14 cellular contexts compared by ENCODE assay signal in genomic region chr17:4837471-4838305, GRCh38. TPM values are rescaled to one million over a fixed set of nuclear protein-coding genes. Genes with fewer than 3 reads are reported as not detected.
A peak's percentile ranks its signal among the peaks of the same experiment; 100 is the strongest.
DNase-seq lines count a peak whose midpoint lies in the region; ATAC-seq, FAIRE-seq and TF ChIP-seq lines count a peak whose summit lies in the region.
"Had no signal": no experiment of that assay in that cellular context is flagged by ENCODE, and none has a peak within 500 bp of the region (broad histone marks: within the 10 kb centered on the region; RNA-seq: fewer than 3 reads in every experiment).

No MANE protein-coding gene starts in this region.

- no peak overlapping the region for H3K4me2 ChIP-seq in HepG2 (ENCODE audit: low read depth, low read length)
- H3K4me2 ChIP-seq in neural progenitor cell: no peak overlapping the region

- BruUV-seq in HepG2 (replicated peaks; lab: Mats Ljungman, UMichigan): no TSS peak

- no peak overlapping the region; the same call in 1 of the 2 replicates for H3K9ac ChIP-seq in HepG2 (ENCODE audit: insufficient read depth, low read depth, low read length)
- no peak overlapping the region for H3K9ac ChIP-seq in neural progenitor cell

- no peak for TF ChIP-seq POLR2A in HepG2 (IDR thresholded peaks at IDR 0.05; ENCODE audit: insufficient read depth in 1 of 2, low read depth in 2 of 2, low read length in 2 of 2)
- TF ChIP-seq POLR2A in right lobe of liver (IDR thresholded peaks at IDR 0.05): no peak
- no peak for TF ChIP-seq POLR2A in heart left ventricle (IDR thresholded peaks at IDR 0.05)

- intact Hi-C loops in HepG2 (cut with micrococcal nuclease; ENCODE audit: unreplicated experiment) (loop anchor here (10.0 kb wide), 1 partner anchor 47 kb away; no protein-coding TSS in a partner anchor), right lobe of liver (cut with DNase I) (no loop called here), heart left ventricle (cut with DNase I) (loop anchor here in 5 of 10 donors (5.0 to 10.0 kb wide), 6 partner anchors 40 to 50 kb away; partner anchors contain the start of genes GLTPD2 (in 2 of the 5), VMO1 (in 2 of the 5) and PSMB6 (in 1 of the 5))

- H3K9me3 ChIP-seq in HepG2 (ENCODE audit: low read length): no peaks in the 10 kb centered on the region
- H3K9me3 ChIP-seq in right lobe of liver: no peaks in the 10 kb centered on the region
- no peaks in the 10 kb centered on the region for H3K9me3 ChIP-seq in heart left ventricle
- no peaks in the 10 kb centered on the region for H3K9me3 ChIP-seq in neural progenitor cell (ENCODE audit: low read depth)
- H3K9me3 ChIP-seq: tibial artery had no signal

- no peak overlapping the region for H2AFZ ChIP-seq in HepG2 (ENCODE audit: low read length)
- no peak overlapping the region for H2AFZ ChIP-seq in neural progenitor cell (replicated peaks)

- H3K79me2 ChIP-seq in HepG2 (ENCODE audit: insufficient read depth, low read length): peaks cover 84% of the 10 kb centered on the region
- peaks cover 57% of the 10 kb centered on the region for H3K79me2 ChIP-seq in neural progenitor cell (ENCODE audit: low read depth)

- H3K4me3 Mint-ChIP-seq in neural progenitor cell: no peak overlapping the region
- H3K4me3 Mint-ChIP-seq: activated CD4-positive, alpha-beta memory T cell treated with anti-CD3 and anti-CD28 coated beads for 36 hours had no signal

- H3K27ac ChIP-seq in HepG2 (ENCODE audit: extremely low read length, insufficient read depth, low read length) (no peak overlapping the region), right lobe of liver (no peak overlapping the region), heart left ventricle (peak overlapping the region; percentile 40 to 81 (median 66)), neural progenitor cell (no peak overlapping the region)
- H3K27ac ChIP-seq: tibial artery had no signal

- no peak for DNase-seq in HepG2 (ENCODE audit: low spot score)
- DNase-seq in right lobe of liver: no peak
- peak in 2 of 5 donors; percentile 39 to 55 for DNase-seq in heart left ventricle
- no peak for DNase-seq in neural progenitor cell (ENCODE audit: low spot score)
- DNase-seq in NCI-H2029 (lab: John Stamatoyannopoulos, UW): no peak
- DNase-seq in DMS 273 (lab: John Stamatoyannopoulos, UW; ENCODE audit: unreplicated experiment): no peak
- no peak for DNase-seq in ureter (ENCODE audit: low spot score)
- DNase-seq: activated CD4-positive, alpha-beta memory T cell treated with anti-CD3 and anti-CD28 coated beads for 36 hours; cortex of kidney; mesendoderm; tibial artery had no signal

- WGBS in HepG2 (ENCODE audit: low lambda C conversion rate): 84% methylated on average over 13 of the region's 13 CpGs
- 61% methylated on average over 10 of the region's 13 CpGs for WGBS in right lobe of liver (ENCODE audit: insufficient coverage, low coverage, low lambda C conversion rate, missing lambda C conversion rate)
- 38 to 53% (median 43%) methylated on average over 12 to 13 of the region's 13 CpGs for WGBS in heart left ventricle, 4 donors

- no peaks in the 10 kb centered on the region for H3K9me3 Mint-ChIP-seq in neural progenitor cell
- H3K9me3 Mint-ChIP-seq: activated CD4-positive, alpha-beta memory T cell treated with anti-CD3 and anti-CD28 coated beads for 36 hours had no signal

- H3K27me3 ChIP-seq in HepG2 (ENCODE audit: control insufficient read depth in 1 of 2, insufficient read depth in 2 of 2, low read length in 2 of 2) (no peaks in the 10 kb centered on the region), right lobe of liver (no peaks in the 10 kb centered on the region), heart left ventricle (no peaks in the 10 kb centered on the region), neural progenitor cell (no peaks in the 10 kb centered on the region)
- H3K27me3 ChIP-seq: tibial artery had no signal

- peaks cover 5% of the 10 kb centered on the region for H3F3A ChIP-seq in neural progenitor cell (ENCODE audit: low read depth)

- no peak for FAIRE-seq in HepG2 (lab: Jason Lieb, UNC)
- FAIRE-seq: A204.1 had no signal

- in situ Hi-C loops in HepG2 (cut with HindIII; ENCODE audit: extremely low pct_ligation_motif_present, low pct_unique_long_range_greater_than_20kb): no loop called here

- no peak for ATAC-seq in HepG2
- no peak for ATAC-seq in right lobe of liver
- peak; percentile 56 to 73 (median 68) for ATAC-seq in heart left ventricle
- no peak for ATAC-seq in GM21528 (IDR thresholded peaks at IDR 0.05; ENCODE audit: low FRiP score, unreplicated experiment)

- H3K4me1 Mint-ChIP-seq in neural progenitor cell: peaks cover 20% of the 10 kb centered on the region

- H3K27me3 Mint-ChIP-seq in neural progenitor cell (ENCODE audit: insufficient read depth, low read depth): peaks cover 9% of the 10 kb centered on the region
- H3K27me3 Mint-ChIP-seq: activated CD4-positive, alpha-beta memory T cell treated with anti-CD3 and anti-CD28 coated beads for 36 hours had no signal

- CTCF ChIA-PET in HepG2 (lab: Yijun Ruan, JAX; ENCODE audit: low intra/inter-chr PET ratio, low total read pairs): no interaction called here

- peaks cover 30% of the 10 kb centered on the region for H4K20me1 ChIP-seq in HepG2 (ENCODE audit: insufficient read depth, low read length)
- H4K20me1 ChIP-seq in neural progenitor cell (ENCODE audit: low read depth): peaks cover 34% of the 10 kb centered on the region

- POLR2A ChIA-PET in HepG2 (lab: Yijun Ruan, JAX): interaction anchor here (0.9 to 1.4 kb wide), 2 partner anchors 31 to 129 kb away, joined by 3 read pairs; partner anchors contain the start of gene PLD2

- TF ChIP-seq RAD21 in HepG2 (CRISPR knock-in tag; IDR thresholded peaks at IDR 0.05): no peak

- TF ChIP-seq EP300 in HepG2 (IDR thresholded peaks at IDR 0.05; ENCODE audit: low read depth in 2 of 2, low read length in 2 of 2): no peak
- TF ChIP-seq EP300 in HepG2 (CRISPR knock-in tag; IDR thresholded peaks at IDR 0.05; ENCODE audit: borderline replicate concordance): no peak

- H3K4me3 ChIP-seq in HepG2 (replicated peaks in 1 of 3; ENCODE audit: insufficient read depth in 1 of 3, low read depth in 2 of 3, low read length in 3 of 3): no peak overlapping the region
- no peak overlapping the region for H3K4me3 ChIP-seq in right lobe of liver
- no peak overlapping the region for H3K4me3 ChIP-seq in heart left ventricle
- no peak overlapping the region for H3K4me3 ChIP-seq in neural progenitor cell
- H3K4me3 ChIP-seq: tibial artery had no signal

- TF ChIP-seq CTCF in HepG2 (CRISPR knock-in tag; IDR thresholded peaks at IDR 0.05) (no peak), right lobe of liver (IDR thresholded peaks at IDR 0.05) (no peak), heart left ventricle (IDR thresholded peaks at IDR 0.05) (peak in 1 of 12 donors; percentile 19), neural progenitor cell (IDR thresholded peaks at IDR 0.05) (no peak)

- H3K36me3 ChIP-seq in HepG2 (replicated peaks in 1 of 2; ENCODE audit: control insufficient read depth in 1 of 2, insufficient read depth in 2 of 2, low read length in 2 of 2) (peaks cover 2 to 19% of the 10 kb centered on the region in 2 experiments; a peak in 3 of 5 replicates), right lobe of liver (no peaks in the 10 kb centered on the region), heart left ventricle (peaks cover 0 to 10% (median 0%) of the 10 kb centered on the region in 9 donors), neural progenitor cell (no peaks in the 10 kb centered on the region)
- H3K36me3 ChIP-seq: tibial artery had no signal

- H3K4me1 ChIP-seq in HepG2 (ENCODE audit: insufficient read depth, low read length) (peaks cover 62% of the 10 kb centered on the region), right lobe of liver (peaks cover 0 to 25% (median 11%) of the 10 kb centered on the region in 4 donors), heart left ventricle (peaks cover 4 to 75% (median 50%) of the 10 kb centered on the region in 12 donors), neural progenitor cell (peaks cover 9% of the 10 kb centered on the region)

- peak overlapping the region; percentile 7 for H3K27ac Mint-ChIP-seq in neural progenitor cell
- H3K27ac Mint-ChIP-seq: activated CD4-positive, alpha-beta memory T cell treated with anti-CD3 and anti-CD28 coated beads for 36 hours had no signal

- H3K36me3 Mint-ChIP-seq in neural progenitor cell: peaks cover 5% of the 10 kb centered on the region

RNA-seq across cellular contexts. Expression of gene MINK1, which starts 4.5 kb away (rescaled TPM):
- total RNA-seq in HepG2 (2016; rRNA removed; fragmentation: Illumina TruSeq; extraction: Trizol) (15.2 and 17.2 TPM in 2 replicates), right lobe of liver (10 to 100 TPM; 20.3 to 42.5 (median 28.0) TPM), heart left ventricle (10 to 100 TPM; 23.1 to 55.8 (median 36.0) TPM), neural progenitor cell (ENCODE audit: low replicate concordance) (26.2 and 34.6 TPM in 2 replicates), ureter (119 TPM)
- 23.3 and 30.8 TPM in 2 replicates for total RNA-seq in HepG2 (2016; cell fraction: cytosol; rRNA removed; fragmentation: Illumina TruSeq; extraction: Trizol; ENCODE audit: low read depth)
- 14.0 and 18.0 TPM in 2 replicates for total RNA-seq in HepG2 (2016; cell fraction: insoluble cytoplasmic fraction; rRNA removed; fragmentation: Illumina TruSeq; extraction: Trizol)
- total RNA-seq in HepG2 (2016; cell fraction: membrane; rRNA removed; fragmentation: Illumina TruSeq; extraction: Trizol): 18.2 and 20.0 TPM in 2 replicates
- 19.4 and 19.5 TPM in 2 replicates for total RNA-seq in HepG2 (2016; cell fraction: nucleus; rRNA removed; fragmentation: Illumina TruSeq; extraction: Trizol)
- polyA plus RNA-seq in HepG2 (2011; rRNA removed) (63.9 and 75.5 TPM in 2 replicates), heart left ventricle (10 to 100 TPM; 24.8 to 28.4 TPM)
- polyA plus RNA-seq in HepG2 (2011; cell fraction: cytosol; rRNA removed): 26.5 and 29.4 TPM in 2 replicates
- 412 and 513 TPM in 2 replicates for polyA plus RNA-seq in HepG2 (2011; cell fraction: nucleus; rRNA removed)
- 65.0 and 70.4 TPM in 2 replicates for polyA plus RNA-seq in HepG2 (2012)
- polyA plus RNA-seq in HepG2 (2016; cell fraction: cytosol; fragmentation: Illumina TruSeq; extraction: Trizol; ENCODE audit: low read depth): 2.7 TPM in 2 replicates
- 13.5 and 20.2 TPM in 2 replicates for polyA plus RNA-seq in HepG2 (2016; cell fraction: insoluble cytoplasmic fraction; fragmentation: Illumina TruSeq; extraction: Trizol; ENCODE audit: low read depth)
- 8.2 and 9.7 TPM in 2 replicates for polyA plus RNA-seq in HepG2 (2016; cell fraction: membrane; fragmentation: Illumina TruSeq; extraction: Trizol; ENCODE audit: low read depth)
- 94.7 and 99.9 TPM in 2 replicates for polyA plus RNA-seq in HepG2 (2016; cell fraction: nucleus; fragmentation: Illumina TruSeq; extraction: Trizol; ENCODE audit: insufficient read depth, low read depth)
- polyA minus RNA-seq in HepG2 (2011; rRNA and poly(A)+ RNA removed; ENCODE audit: low replicate concordance): 48.1 and 56.8 TPM in 2 replicates
- polyA minus RNA-seq in HepG2 (2011; cell fraction: cytosol; rRNA and poly(A)+ RNA removed): 15.6 and 21.3 TPM in 2 replicates
- polyA minus RNA-seq in HepG2 (2011; cell fraction: nucleus; rRNA and poly(A)+ RNA removed): 64.1 and 70.6 TPM in 2 replicates

RNA-seq across cellular contexts. Expression of gene PLD2, which starts 30.7 kb away (rescaled TPM):
- total RNA-seq in HepG2 (2016; rRNA removed; fragmentation: Illumina TruSeq; extraction: Trizol): 7.8 and 13.4 TPM in 2 replicates
- 1.5 and 3.3 TPM in 2 replicates for total RNA-seq in HepG2 (2016; cell fraction: cytosol; rRNA removed; fragmentation: Illumina TruSeq; extraction: Trizol; ENCODE audit: low read depth)
- 6.9 and 12.9 TPM in 2 replicates for total RNA-seq in HepG2 (2016; cell fraction: insoluble cytoplasmic fraction; rRNA removed; fragmentation: Illumina TruSeq; extraction: Trizol)
- 4.0 and 5.4 TPM in 2 replicates for total RNA-seq in HepG2 (2016; cell fraction: membrane; rRNA removed; fragmentation: Illumina TruSeq; extraction: Trizol)
- total RNA-seq in HepG2 (2016; cell fraction: nucleus; rRNA removed; fragmentation: Illumina TruSeq; extraction: Trizol): 12.4 and 12.8 TPM in 2 replicates
- polyA plus RNA-seq in HepG2 (2011; rRNA removed): 29.7 and 45.8 TPM in 2 replicates
- polyA plus RNA-seq in HepG2 (2011; cell fraction: cytosol; rRNA removed): 16.4 and 17.6 TPM in 2 replicates
- 157 and 165 TPM in 2 replicates for polyA plus RNA-seq in HepG2 (2011; cell fraction: nucleus; rRNA removed)
- polyA plus RNA-seq in HepG2 (2012): 22.6 and 24.2 TPM in 2 replicates
- 1.2 and 1.5 TPM in 2 replicates for polyA plus RNA-seq in HepG2 (2016; cell fraction: cytosol; fragmentation: Illumina TruSeq; extraction: Trizol; ENCODE audit: low read depth)
- 7.8 and 12.9 TPM in 2 replicates for polyA plus RNA-seq in HepG2 (2016; cell fraction: insoluble cytoplasmic fraction; fragmentation: Illumina TruSeq; extraction: Trizol; ENCODE audit: low read depth)
- 2.9 and 4.3 TPM in 2 replicates for polyA plus RNA-seq in HepG2 (2016; cell fraction: membrane; fragmentation: Illumina TruSeq; extraction: Trizol; ENCODE audit: low read depth)
- polyA plus RNA-seq in HepG2 (2016; cell fraction: nucleus; fragmentation: Illumina TruSeq; extraction: Trizol; ENCODE audit: insufficient read depth, low read depth): 38.3 and 45.9 TPM in 2 replicates
- polyA minus RNA-seq in HepG2 (2011; rRNA and poly(A)+ RNA removed; ENCODE audit: low replicate concordance): 20.6 and 62.4 TPM in 2 replicates
- polyA minus RNA-seq in HepG2 (2011; cell fraction: cytosol; rRNA and poly(A)+ RNA removed): 14.3 and 14.5 TPM in 2 replicates
- 23.3 and 33.3 TPM in 2 replicates for polyA minus RNA-seq in HepG2 (2011; cell fraction: nucleus; rRNA and poly(A)+ RNA removed)
- total RNA-seq in right lobe of liver: 10 to 100 TPM in 3 of 6 experiments, 1 to 10 TPM in 3; 8.2 to 27.3 (median 10.8) TPM
- 10 to 100 TPM in 2 of 9 donors, 1 to 10 TPM in 7; 5.5 to 17.9 (median 8.5) TPM for total RNA-seq in heart left ventricle
- 1 to 10 TPM; 5.3 to 8.6 TPM for polyA plus RNA-seq in heart left ventricle
- 23.8 and 36.0 TPM in 2 replicates for total RNA-seq in neural progenitor cell (ENCODE audit: low replicate concordance)
- 59.1 TPM for total RNA-seq in ureter

RNA-seq across cellular contexts. Expression of gene PSMB6, which starts 41.7 kb away (rescaled TPM):
- total RNA-seq in HepG2 (2016; rRNA removed; fragmentation: Illumina TruSeq; extraction: Trizol) (264 and 335 TPM in 2 replicates), right lobe of liver (100 to 1,000 TPM in 2 of 6 experiments, 10 to 100 TPM in 4; 68.8 to 136 (median 75.7) TPM), heart left ventricle (100 to 1,000 TPM; 143 to 320 (median 182) TPM), neural progenitor cell (ENCODE audit: low replicate concordance) (144 and 199 TPM in 2 replicates), ureter (97.9 TPM)
- total RNA-seq in HepG2 (2016; cell fraction: cytosol; rRNA removed; fragmentation: Illumina TruSeq; extraction: Trizol; ENCODE audit: low read depth): 57.3 and 59.4 TPM in 2 replicates
- 269 and 361 TPM in 2 replicates for total RNA-seq in HepG2 (2016; cell fraction: insoluble cytoplasmic fraction; rRNA removed; fragmentation: Illumina TruSeq; extraction: Trizol)
- total RNA-seq in HepG2 (2016; cell fraction: membrane; rRNA removed; fragmentation: Illumina TruSeq; extraction: Trizol): 65.0 and 66.7 TPM in 2 replicates
- total RNA-seq in HepG2 (2016; cell fraction: nucleus; rRNA removed; fragmentation: Illumina TruSeq; extraction: Trizol): 82.3 and 83.2 TPM in 2 replicates
- polyA plus RNA-seq in HepG2 (2011; rRNA removed) (277 and 298 TPM in 2 replicates), heart left ventricle (100 to 1,000 TPM; 263 to 320 TPM)
- 294 and 383 TPM in 2 replicates for polyA plus RNA-seq in HepG2 (2011; cell fraction: cytosol; rRNA removed)
- polyA plus RNA-seq in HepG2 (2011; cell fraction: nucleus; rRNA removed): 65.4 and 72.8 TPM in 2 replicates
- polyA plus RNA-seq in HepG2 (2012): 114 and 127 TPM in 2 replicates
- 63.2 and 64.9 TPM in 2 replicates for polyA plus RNA-seq in HepG2 (2016; cell fraction: cytosol; fragmentation: Illumina TruSeq; extraction: Trizol; ENCODE audit: low read depth)
- polyA plus RNA-seq in HepG2 (2016; cell fraction: insoluble cytoplasmic fraction; fragmentation: Illumina TruSeq; extraction: Trizol; ENCODE audit: low read depth): 325 and 358 TPM in 2 replicates
- polyA plus RNA-seq in HepG2 (2016; cell fraction: membrane; fragmentation: Illumina TruSeq; extraction: Trizol; ENCODE audit: low read depth): 57.2 and 57.4 TPM in 2 replicates
- 132 and 142 TPM in 2 replicates for polyA plus RNA-seq in HepG2 (2016; cell fraction: nucleus; fragmentation: Illumina TruSeq; extraction: Trizol; ENCODE audit: insufficient read depth, low read depth)
- 315 and 412 TPM in 2 replicates for polyA minus RNA-seq in HepG2 (2011; rRNA and poly(A)+ RNA removed; ENCODE audit: low replicate concordance)
- 66.1 and 85.4 TPM in 2 replicates for polyA minus RNA-seq in HepG2 (2011; cell fraction: cytosol; rRNA and poly(A)+ RNA removed)
- 22.1 and 23.0 TPM in 2 replicates for polyA minus RNA-seq in HepG2 (2011; cell fraction: nucleus; rRNA and poly(A)+ RNA removed)

RNA-seq across cellular contexts. Expression of gene GLTPD2, which starts 48.9 kb away (rescaled TPM):
- total RNA-seq in HepG2 (2016; rRNA removed; fragmentation: Illumina TruSeq; extraction: Trizol): 6.0 and 12.9 TPM in 2 replicates
- total RNA-seq in HepG2 (2016; cell fraction: cytosol; rRNA removed; fragmentation: Illumina TruSeq; extraction: Trizol; ENCODE audit: low read depth): 5.5 and 8.4 TPM in 2 replicates
- total RNA-seq in HepG2 (2016; cell fraction: insoluble cytoplasmic fraction; rRNA removed; fragmentation: Illumina TruSeq; extraction: Trizol): 5.7 and 10.6 TPM in 2 replicates
- total RNA-seq in HepG2 (2016; cell fraction: membrane; rRNA removed; fragmentation: Illumina TruSeq; extraction: Trizol): 7.1 and 10.3 TPM in 2 replicates
- total RNA-seq in HepG2 (2016; cell fraction: nucleus; rRNA removed; fragmentation: Illumina TruSeq; extraction: Trizol): 6.3 and 8.8 TPM in 2 replicates
- 7.5 and 14.9 TPM in 2 replicates for polyA plus RNA-seq in HepG2 (2011; rRNA removed)
- polyA plus RNA-seq in HepG2 (2011; cell fraction: cytosol; rRNA removed): 14.5 and 28.0 TPM in 2 replicates
- polyA plus RNA-seq in HepG2 (2011; cell fraction: nucleus; rRNA removed): 60.5 and 62.9 TPM in 2 replicates
- polyA plus RNA-seq in HepG2 (2012): 6.0 and 8.3 TPM in 2 replicates
- 7.8 and 10.4 TPM in 2 replicates for polyA plus RNA-seq in HepG2 (2016; cell fraction: cytosol; fragmentation: Illumina TruSeq; extraction: Trizol; ENCODE audit: low read depth)
- 5.9 and 9.4 TPM in 2 replicates for polyA plus RNA-seq in HepG2 (2016; cell fraction: insoluble cytoplasmic fraction; fragmentation: Illumina TruSeq; extraction: Trizol; ENCODE audit: low read depth)
- 6.1 and 8.5 TPM in 2 replicates for polyA plus RNA-seq in HepG2 (2016; cell fraction: membrane; fragmentation: Illumina TruSeq; extraction: Trizol; ENCODE audit: low read depth)
- polyA plus RNA-seq in HepG2 (2016; cell fraction: nucleus; fragmentation: Illumina TruSeq; extraction: Trizol; ENCODE audit: insufficient read depth, low read depth): 15.6 and 18.6 TPM in 2 replicates
- 7.7 TPM in 1 of 2 replicates, not detected in the other for polyA minus RNA-seq in HepG2 (2011; rRNA and poly(A)+ RNA removed; ENCODE audit: low replicate concordance)
- polyA minus RNA-seq in HepG2 (2011; cell fraction: cytosol; rRNA and poly(A)+ RNA removed): 12.0 and 12.4 TPM in 2 replicates
- polyA minus RNA-seq in HepG2 (2011; cell fraction: nucleus; rRNA and poly(A)+ RNA removed): 3.1 and 3.6 TPM in 2 replicates
- 10 to 100 TPM; 20.6 to 97.4 (median 60.9) TPM for total RNA-seq in right lobe of liver
- not detected for total RNA-seq in heart left ventricle
- not detected for polyA plus RNA-seq in heart left ventricle
- total RNA-seq in neural progenitor cell (ENCODE audit: low replicate concordance): not detected in 2 replicates
- not detected for total RNA-seq in ureter
- total RNA-seq: activated CD4-positive, alpha-beta memory T cell treated with anti-CD3 and anti-CD28 coated beads for 36 hours; posterior vena cava had no signal

Comparison
In these comparisons a context has a peak if more than half of its experiments do, and no peak if none do; other contexts are left out.
1. ATAC-seq: peak in heart left ventricle (4 of 4); none in HepG2 (single experiment), right lobe of liver (0 of 4) and GM21528 (single experiment).
2. H3K27ac ChIP-seq: peak in heart left ventricle (12 of 12); none in HepG2 (single experiment), right lobe of liver (0 of 3) and neural progenitor cell (single experiment).